8 cellular contexts compared by ENCODE assay signal in the genomic region with DNA sequence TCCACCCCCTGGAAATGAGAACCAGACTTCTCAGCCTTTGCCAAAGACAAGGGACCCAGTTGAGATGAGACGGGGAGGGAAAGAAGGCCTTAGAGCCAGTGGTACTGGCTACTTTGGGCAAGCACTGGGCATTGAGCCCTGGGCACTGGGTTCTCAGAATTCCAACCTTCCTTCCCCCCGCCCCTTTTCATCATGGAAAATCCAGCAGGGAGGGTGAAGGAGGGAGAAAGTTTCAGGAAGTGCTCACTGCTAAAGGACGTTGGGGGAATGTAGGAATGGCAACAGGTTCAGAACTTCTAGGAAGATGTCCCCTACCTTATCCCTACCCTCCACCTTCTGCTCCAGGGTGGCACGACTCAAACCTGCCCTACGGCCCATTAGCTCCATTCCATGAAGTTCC. TPM values are rescaled to one million over a fixed set of nuclear protein-coding genes. Genes with fewer than 3 reads are reported as not detected.
DNase-seq lines count a peak whose midpoint lies in the region; ATAC-seq and TF ChIP-seq lines count a peak whose summit lies in the region.

No MANE protein-coding gene starts in this region.

- H3K27me3 ChIP-seq in gastroesophageal sphincter (no peaks in the 10 kb centered on the region), sigmoid colon (no peaks in the 10 kb centered on the region)

- H3K27ac Mint-ChIP-seq in WTC11: no peak overlapping the region

- POLR2A ChIA-PET in WTC11 (lab: Charles Lee): interaction anchor here (0.5 to 0.9 kb wide), 2 partner anchors 34 to 39 kb away, joined by 3 to 4 read pairs; a partner anchor contains a TSS

- peaks cover 40% of the 10 kb centered on the region for H3K27me3 Mint-ChIP-seq in WTC11 (ENCODE audit: low read depth)

- TF ChIP-seq POLR2A in gastroesophageal sphincter (IDR thresholded peaks at IDR 0.05) (peak; percentile 45 to 75), sigmoid colon (IDR thresholded peaks at IDR 0.05) (peak in 1 of 2 donors; percentile 42)

- no peaks in the 10 kb centered on the region for H3K9me3 Mint-ChIP-seq in WTC11

- TF ChIP-seq CTCF in WTC11 (IDR thresholded peaks at IDR 0.05): no peak
- no peak for TF ChIP-seq CTCF in gastroesophageal sphincter (IDR thresholded peaks at IDR 0.05)
- TF ChIP-seq CTCF in sigmoid colon (IDR thresholded peaks at IDR 0.05): no peak

- H3K4me3 Mint-ChIP-seq in WTC11: peak overlapping the region; percentile 95

- H3K4me1 ChIP-seq in ES-I3 (ENCODE audit: insufficient read depth, low read length): peaks cover 37% of the 10 kb centered on the region
- peaks cover 0 to 73% (median 46%) of the 10 kb centered on the region in 3 donors for H3K4me1 ChIP-seq in gastroesophageal sphincter
- peaks cover 0 to 68% (median 57%) of the 10 kb centered on the region in 4 donors for H3K4me1 ChIP-seq in sigmoid colon

- TF ChIP-seq EP300 in gastroesophageal sphincter (IDR thresholded peaks at IDR 0.05): no peak
- TF ChIP-seq EP300 in sigmoid colon (IDR thresholded peaks at IDR 0.05): no peak

- H3K9me3 ChIP-seq in ES-I3 (ENCODE audit: control insufficient read depth, insufficient read depth, low read length) (no peaks in the 10 kb centered on the region), gastroesophageal sphincter (no peaks in the 10 kb centered on the region), sigmoid colon (no peaks in the 10 kb centered on the region)

- peaks cover 7% of the 10 kb centered on the region; the same call in 1 of the 2 replicates for H3K36me3 Mint-ChIP-seq in WTC11

- peaks cover 75% of the 10 kb centered on the region for H3K4me1 Mint-ChIP-seq in WTC11

- intact Hi-C loops in sigmoid colon (cut with DNase I): no loop called here

- no peak for DNase-seq in WTC11 (ENCODE audit: low spot score)
- DNase-seq in sigmoid colon: no peak
- DNase-seq in amniotic stem cell (lab: John Stamatoyannopoulos, UW): no peak
- no peak for DNase-seq in SKM-1 (lab: John Stamatoyannopoulos, UW; ENCODE audit: unreplicated experiment)
- no peak for DNase-seq in putamen (ENCODE audit: low spot score)

- H3K9ac ChIP-seq in ES-I3 (ENCODE audit: low read depth, low read length): peak overlapping the region; percentile 79; the same call in 1 of the 2 replicates

- H3K36me3 ChIP-seq in ES-I3 (ENCODE audit: insufficient read depth, low read length) (no peaks in the 10 kb centered on the region), gastroesophageal sphincter (peaks cover 0 to 24% of the 10 kb centered on the region in 2 donors), sigmoid colon (peaks cover 0 to 13% (median 0%) of the 10 kb centered on the region in 4 donors)

- no peak for ATAC-seq in WTC11
- ATAC-seq in gastroesophageal sphincter: no peak
- ATAC-seq in HG02938 (IDR thresholded peaks at IDR 0.05; ENCODE audit: unreplicated experiment): no peak

- H3K27ac ChIP-seq in gastroesophageal sphincter (peak overlapping the region; percentile 98 to 100 (median 99)), sigmoid colon (peak overlapping the region; percentile 98 to 100 (median 98))

- WGBS in gastroesophageal sphincter (ENCODE audit: low coverage in 1 of 2), 2 donors: 0 to 7% methylated on average over 1 to 3 of the region's 5 CpGs
- WGBS in sigmoid colon, 2 donors: 42 to 50% methylated on average over 5 of the region's 5 CpGs

- CTCF ChIA-PET in WTC11 (lab: Charles Lee): interaction anchor here (0.7 to 8.7 kb wide), 7 partner anchors 9 to 114 kb away, joined by 3 to 97 read pairs (median 4); a partner anchor contains a TSS

- H3K4me3 ChIP-seq in gastroesophageal sphincter (peak overlapping the region; percentile 85 to 86), sigmoid colon (peak overlapping the region in 3 of 4 donors; percentile 62 to 75 (median 74))

TF ChIP-seq in WTC11, 78 proteins besides CTCF, POLR2A, EP300 and RAD21:
- TF ChIP-seq, protein P1, sequence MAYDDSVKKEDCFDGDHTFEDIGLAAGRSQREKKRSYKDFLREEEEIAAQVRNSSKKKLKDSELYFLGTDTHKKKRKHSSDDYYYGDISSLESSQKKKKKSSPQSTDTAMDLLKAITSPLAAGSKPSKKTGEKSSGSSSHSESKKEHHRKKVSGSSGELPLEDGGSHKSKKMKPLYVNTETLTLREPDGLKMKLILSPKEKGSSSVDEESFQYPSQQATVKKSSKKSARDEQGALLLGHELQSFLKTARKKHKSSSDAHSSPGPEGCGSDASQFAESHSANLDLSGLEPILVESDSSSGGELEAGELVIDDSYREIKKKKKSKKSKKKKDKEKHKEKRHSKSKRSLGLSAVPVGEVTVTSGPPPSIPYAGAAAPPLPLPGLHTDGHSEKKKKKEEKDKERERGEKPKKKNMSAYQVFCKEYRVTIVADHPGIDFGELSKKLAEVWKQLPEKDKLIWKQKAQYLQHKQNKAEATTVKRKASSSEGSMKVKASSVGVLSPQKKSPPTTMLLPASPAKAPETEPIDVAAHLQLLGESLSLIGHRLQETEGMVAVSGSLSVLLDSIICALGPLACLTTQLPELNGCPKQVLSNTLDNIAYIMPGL (CRISPR knock-in tag; IDR thresholded peaks at IDR 0.05): no peak
- peak; percentile 30; the same call in 1 of the 2 replicates for TF ChIP-seq ETV6 (CRISPR knock-in tag; IDR thresholded peaks at IDR 0.05)

RNA-seq across cellular contexts. Expression of a gene that starts 4.2 kb away (rescaled TPM):
- total RNA-seq in WTC11 (2021) (3.4 to 7.7 TPM (median 4.1 TPM) in 3 replicates), gastroesophageal sphincter (100 to 1,000 TPM; 108 to 323 (median 182) TPM), sigmoid colon (100 to 1,000 TPM; 109 to 117 (median 113) TPM)
- polyA plus RNA-seq in sigmoid colon: 10 to 100 TPM; 12.5 to 60.1 (median 47.4) TPM

RNA-seq across cellular contexts. Expression of a gene that starts 33.5 kb away (rescaled TPM):
- total RNA-seq in WTC11 (2021) (6.5 to 11.9 TPM (median 6.8 TPM) in 3 replicates), gastroesophageal sphincter (100 to 1,000 TPM in 2 of 4 donors, 10 to 100 TPM in 2; 79.1 to 137 (median 110) TPM), sigmoid colon (10 to 100 TPM; 31.9 to 41.4 (median 35.7) TPM)
- 10 to 100 TPM; 20.1 to 33.4 (median 27.0) TPM for polyA plus RNA-seq in sigmoid colon

RNA-seq across cellular contexts. Expression of a gene that starts 39.4 kb away (rescaled TPM):
- total RNA-seq in WTC11 (2021) (730 to 860 TPM (median 838 TPM) in 3 replicates), gastroesophageal sphincter (100 to 1,000 TPM; 521 to 701 (median 591) TPM), sigmoid colon (100 to 1,000 TPM; 475 to 575 (median 524) TPM)
- 100 to 1,000 TPM; 136 to 233 (median 218) TPM for polyA plus RNA-seq in sigmoid colon

RNA-seq across cellular contexts. Expression of a gene that starts 51.8 kb away (rescaled TPM):
- total RNA-seq in WTC11 (2021) (6.4 to 11.2 TPM (median 7.4 TPM) in 3 replicates), gastroesophageal sphincter (1,000 to 10,000 TPM in 2 of 4 donors, 100 to 1,000 TPM in 2; 632 to 1,838 (median 914) TPM), sigmoid colon (100 to 1,000 TPM; 127 to 444 (median 384) TPM)
- polyA plus RNA-seq in sigmoid colon: 100 to 1,000 TPM in 1 of 3 donors, 10 to 100 TPM in 1, 1 to 10 TPM in 1; 3.0 to 133 (median 35.9) TPM

RNA-seq across cellular contexts. Expression of a gene that starts 57.6 kb away (rescaled TPM):
- total RNA-seq in WTC11 (2021) (not detected in 3 replicates), gastroesophageal sphincter (under 1 TPM in 1 of 4 donors, not detected in 3; 0.31 TPM), sigmoid colon (under 1 TPM in 2 of 4 donors, not detected in 2; 0.41 to 0.55 TPM)
- under 1 TPM in 1 of 3 donors, not detected in 2; 0.09 TPM for polyA plus RNA-seq in sigmoid colon

Comparison
In these comparisons a context has a peak if more than half of its experiments do, and no peak if none do; other contexts are left out.
1. RNA of a gene that starts 4.2 kb away (total RNA-seq): 108 to 323 TPM in gastroesophageal sphincter and 109 to 117 TPM in sigmoid colon; 3.4 to 7.7 TPM in WTC11; every median in the first group is over 10 times any median in the second.